1 cellular context compared by ENCODE assay signal in genomic region chr6:97038437-97038836, GRCh38.
TF ChIP-seq lines count a peak whose summit lies in the region.

No MANE protein-coding gene starts in this region.

TF ChIP-seq in HepG2, 621 proteins besides CTCF, POLR2A, EP300 and RAD21 (continued from another document):
- peak; percentile 61 for TF ChIP-seq NFE2L2 (IDR thresholded peaks at IDR 0.05; ENCODE audit: low read length)
- no peak for TF ChIP-seq ISX (CRISPR knock-in tag; conservative IDR thresholded peaks at IDR 0.05)
- peak; percentile 22 to 53; a peak in 3 of 4 replicates for TF ChIP-seq MAFK (conservative IDR thresholded peaks at IDR 0.05 in 1 of 2, IDR thresholded peaks at IDR 0.05 in 1 of 2; ENCODE audit: low read length in 2 of 2)
- no peak for TF ChIP-seq SIN3B (IDR thresholded peaks at IDR 0.05; ENCODE audit: low read length)
